In genomic region chr12:65306603-65307501, GRCh38 we compare ENCODE assay signal across 2 cellular contexts.
TF ChIP-seq lines count a peak whose summit lies in the region.

No MANE protein-coding gene starts in this region.

TF ChIP-seq in IMR-90, 13 proteins besides CTCF, POLR2A, EP300 and RAD21:
- TF ChIP-seq SMC3 (IDR thresholded peaks at IDR 0.05; ENCODE audit: low read depth, low read length) (peak; percentile 46), RFX5 (IDR thresholded peaks at IDR 0.05; ENCODE audit: low read depth, low read length) (no peak)
TF ChIP-seq in IMR-90: peak in this region for 1.

TF ChIP-seq in SK-N-SH, 30 proteins besides CTCF, POLR2A, EP300 and RAD21:
- TF ChIP-seq RCOR1 (IDR thresholded peaks at IDR 0.05; ENCODE audit: low read length) (no peak), USF2 (IDR thresholded peaks at IDR 0.05; ENCODE audit: borderline replicate concordance, low read depth, low read length) (no peak), USF1 (IDR thresholded peaks at IDR 0.05; ENCODE audit: borderline replicate concordance, low read depth) (no peak), YY1 (IDR thresholded peaks at IDR 0.05; ENCODE audit: low read depth) (no peak), GATA2 (CRISPR knock-in tag; IDR thresholded peaks at IDR 0.05) (no peak), NRF1 (IDR thresholded peaks at IDR 0.05; ENCODE audit: low read depth, low read length) (no peak), FOXM1 (IDR thresholded peaks at IDR 0.05; ENCODE audit: low read depth) (peak; percentile 59), RFX5 (IDR thresholded peaks at IDR 0.05; ENCODE audit: low read length) (no peak), TAF1 (IDR thresholded peaks at IDR 0.05; ENCODE audit: borderline replicate concordance, low read depth, low read length) (no peak), MAX (IDR thresholded peaks at IDR 0.05; ENCODE audit: low read depth) (peak; percentile 80), MXI1 (IDR thresholded peaks at IDR 0.05; ENCODE audit: low read depth, low read length) (peak; percentile 28; the same call in 1 of the 2 replicates), CHD2 (IDR thresholded peaks at IDR 0.05; ENCODE audit: low read length, partially characterized antibody) (no peak), REST (IDR thresholded peaks at IDR 0.05; ENCODE audit: low read depth, low read length) (peak; percentile 68), JUND (IDR thresholded peaks at IDR 0.05) (peak; percentile 67), ELF1 (IDR thresholded peaks at IDR 0.05) (no peak), MEF2A (IDR thresholded peaks at IDR 0.05; ENCODE audit: borderline replicate concordance, low read depth) (no peak), POLR2AphosphoS5 (IDR thresholded peaks at IDR 0.05; ENCODE audit: low read depth, low read length) (peak; percentile 81), FOXJ3 (CRISPR knock-in tag; IDR thresholded peaks at IDR 0.05) (no peak), SMC3 (IDR thresholded peaks at IDR 0.05; ENCODE audit: low read depth, low read length) (peak; percentile 29), TEAD4 (IDR thresholded peaks at IDR 0.05; ENCODE audit: borderline replicate concordance, insufficient read depth) (peak; percentile 51; the same call in 1 of the 2 replicates), FOSL2 (IDR thresholded peaks at IDR 0.05; ENCODE audit: borderline replicate concordance, low read depth) (peak; percentile 57; the same call in 1 of the 2 replicates), PBX3 (IDR thresholded peaks at IDR 0.05) (peak; percentile 95), SIN3A (IDR thresholded peaks at IDR 0.05; ENCODE audit: borderline replicate concordance, low read depth, low read length) (peak; percentile 89), RXRA (IDR thresholded peaks at IDR 0.05; ENCODE audit: borderline replicate concordance, low read depth) (peak; percentile 85; the same call in 1 of the 2 replicates), NFIC (IDR thresholded peaks at IDR 0.05; ENCODE audit: borderline replicate concordance) (peak; percentile 75), IRF3 (IDR thresholded peaks at IDR 0.05; ENCODE audit: low read depth, low read length) (no peak), GABPA (IDR thresholded peaks at IDR 0.05; ENCODE audit: low read depth) (peak; percentile 33; the same call in 1 of the 2 replicates), EZH2phosphoT487 (IDR thresholded peaks at IDR 0.05; ENCODE audit: borderline replicate concordance, low read depth) (no peak), TCF12 (IDR thresholded peaks at IDR 0.05) (peak; percentile 99), ZBTB33 (IDR thresholded peaks at IDR 0.05; ENCODE audit: borderline replicate concordance, low read depth) (peak; percentile 49; the same call in 1 of the 2 replicates)
